2 cellular contexts compared by ENCODE assay signal in the genomic region with DNA sequence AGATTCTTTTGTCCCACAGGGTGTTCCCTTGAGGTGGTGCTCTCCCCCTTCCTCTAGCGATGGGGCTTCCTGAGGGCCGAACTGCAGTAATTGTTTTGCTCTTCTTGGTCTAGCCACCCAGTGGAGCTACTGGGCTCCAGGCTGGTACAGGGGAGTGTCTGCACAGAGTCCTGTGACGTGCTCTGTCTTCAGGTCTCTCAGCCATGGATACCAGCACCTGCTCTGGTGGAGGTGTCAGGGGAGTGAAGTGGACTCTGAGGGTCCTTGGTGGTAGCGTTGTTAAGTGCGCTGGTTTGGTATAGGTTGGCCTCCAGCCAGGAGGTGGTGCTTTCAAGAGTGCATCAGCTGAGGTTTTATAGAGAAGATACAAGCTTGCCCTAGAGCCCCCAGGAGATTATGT.
TF ChIP-seq lines count a peak whose summit lies in the region.

No MANE protein-coding gene starts in this region.

TF ChIP-seq in HepG2, 621 proteins besides CTCF, POLR2A, EP300 and RAD21 (continues in another document):
- TF ChIP-seq, protein P1, sequence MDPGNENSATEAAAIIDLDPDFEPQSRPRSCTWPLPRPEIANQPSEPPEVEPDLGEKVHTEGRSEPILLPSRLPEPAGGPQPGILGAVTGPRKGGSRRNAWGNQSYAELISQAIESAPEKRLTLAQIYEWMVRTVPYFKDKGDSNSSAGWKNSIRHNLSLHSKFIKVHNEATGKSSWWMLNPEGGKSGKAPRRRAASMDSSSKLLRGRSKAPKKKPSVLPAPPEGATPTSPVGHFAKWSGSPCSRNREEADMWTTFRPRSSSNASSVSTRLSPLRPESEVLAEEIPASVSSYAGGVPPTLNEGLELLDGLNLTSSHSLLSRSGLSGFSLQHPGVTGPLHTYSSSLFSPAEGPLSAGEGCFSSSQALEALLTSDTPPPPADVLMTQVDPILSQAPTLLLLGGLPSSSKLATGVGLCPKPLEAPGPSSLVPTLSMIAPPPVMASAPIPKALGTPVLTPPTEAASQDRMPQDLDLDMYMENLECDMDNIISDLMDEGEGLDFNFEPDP (CRISPR knock-in tag; conservative IDR thresholded peaks at IDR 0.05) = no peak
- TF ChIP-seq XRCC5 (optimal IDR thresholded peaks at IDR 0.05; ENCODE audit: low read length) (no peak), ZNF788 (CRISPR knock-in tag; IDR thresholded peaks at IDR 0.05; ENCODE audit: borderline replicate concordance) (no peak), ARID3A (IDR thresholded peaks at IDR 0.05; ENCODE audit: low read depth, low read length) (no peak), ATF1 (CRISPR knock-in tag; IDR thresholded peaks at IDR 0.05) (no peak), ZFP62 (CRISPR knock-in tag; IDR thresholded peaks at IDR 0.05) (no peak), TP53 (CRISPR knock-in tag; conservative IDR thresholded peaks at IDR 0.05) (no peak), CREB1 (IDR thresholded peaks at IDR 0.05) (no peak), CREB1 (CRISPR knock-in tag; IDR thresholded peaks at IDR 0.05) (no peak), SMYD3 (CRISPR knock-in tag; IDR thresholded peaks at IDR 0.05) (no peak), ZNF276 (CRISPR knock-in tag; IDR thresholded peaks at IDR 0.05; ENCODE audit: low read depth) (no peak), ZNF724P (CRISPR knock-in tag; IDR thresholded peaks at IDR 0.05; ENCODE audit: borderline replicate concordance) (no peak), ZNF138 (CRISPR knock-in tag; IDR thresholded peaks at IDR 0.05; ENCODE audit: low read depth) (no peak), PHF5A (CRISPR knock-in tag; IDR thresholded peaks at IDR 0.05; ENCODE audit: low read depth, unreplicated experiment) (no peak)
- TF ChIP-seq, protein P2, sequence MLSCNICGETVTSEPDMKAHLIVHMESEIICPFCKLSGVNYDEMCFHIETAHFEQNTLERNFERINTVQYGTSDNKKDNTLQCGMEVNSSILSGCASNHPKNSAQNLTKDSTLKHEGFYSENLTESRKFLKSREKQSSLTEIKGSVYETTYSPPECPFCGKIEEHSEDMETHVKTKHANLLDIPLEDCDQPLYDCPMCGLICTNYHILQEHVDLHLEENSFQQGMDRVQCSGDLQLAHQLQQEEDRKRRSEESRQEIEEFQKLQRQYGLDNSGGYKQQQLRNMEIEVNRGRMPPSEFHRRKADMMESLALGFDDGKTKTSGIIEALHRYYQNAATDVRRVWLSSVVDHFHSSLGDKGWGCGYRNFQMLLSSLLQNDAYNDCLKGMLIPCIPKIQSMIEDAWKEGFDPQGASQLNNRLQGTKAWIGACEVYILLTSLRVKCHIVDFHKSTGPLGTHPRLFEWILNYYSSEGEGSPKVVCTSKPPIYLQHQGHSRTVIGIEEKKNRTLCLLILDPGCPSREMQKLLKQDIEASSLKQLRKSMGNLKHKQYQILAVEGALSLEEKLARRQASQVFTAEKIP (CRISPR knock-in tag; IDR thresholded peaks at IDR 0.05; ENCODE audit: borderline replicate concordance) = no peak
- TF ChIP-seq, protein P3, sequence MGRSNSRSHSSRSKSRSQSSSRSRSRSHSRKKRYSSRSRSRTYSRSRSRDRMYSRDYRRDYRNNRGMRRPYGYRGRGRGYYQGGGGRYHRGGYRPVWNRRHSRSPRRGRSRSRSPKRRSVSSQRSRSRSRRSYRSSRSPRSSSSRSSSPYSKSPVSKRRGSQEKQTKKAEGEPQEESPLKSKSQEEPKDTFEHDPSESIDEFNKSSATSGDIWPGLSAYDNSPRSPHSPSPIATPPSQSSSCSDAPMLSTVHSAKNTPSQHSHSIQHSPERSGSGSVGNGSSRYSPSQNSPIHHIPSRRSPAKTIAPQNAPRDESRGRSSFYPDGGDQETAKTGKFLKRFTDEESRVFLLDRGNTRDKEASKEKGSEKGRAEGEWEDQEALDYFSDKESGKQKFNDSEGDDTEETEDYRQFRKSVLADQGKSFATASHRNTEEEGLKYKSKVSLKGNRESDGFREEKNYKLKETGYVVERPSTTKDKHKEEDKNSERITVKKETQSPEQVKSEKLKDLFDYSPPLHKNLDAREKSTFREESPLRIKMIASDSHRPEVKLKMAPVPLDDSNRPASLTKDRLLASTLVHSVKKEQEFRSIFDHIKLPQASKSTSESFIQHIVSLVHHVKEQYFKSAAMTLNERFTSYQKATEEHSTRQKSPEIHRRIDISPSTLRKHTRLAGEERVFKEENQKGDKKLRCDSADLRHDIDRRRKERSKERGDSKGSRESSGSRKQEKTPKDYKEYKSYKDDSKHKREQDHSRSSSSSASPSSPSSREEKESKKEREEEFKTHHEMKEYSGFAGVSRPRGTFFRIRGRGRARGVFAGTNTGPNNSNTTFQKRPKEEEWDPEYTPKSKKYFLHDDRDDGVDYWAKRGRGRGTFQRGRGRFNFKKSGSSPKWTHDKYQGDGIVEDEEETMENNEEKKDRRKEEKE (IDR thresholded peaks at IDR 0.05) = no peak

TF ChIP-seq in WTC11, 78 proteins besides CTCF, POLR2A, EP300 and RAD21:
- no peak for TF ChIP-seq FOXP4 (CRISPR knock-in tag; IDR thresholded peaks at IDR 0.05)
- TF ChIP-seq RELA (CRISPR knock-in tag; IDR thresholded peaks at IDR 0.05; ENCODE audit: borderline replicate concordance) = no peak
- no peak for TF ChIP-seq MYBL2 (CRISPR knock-in tag; IDR thresholded peaks at IDR 0.05)
- no peak for TF ChIP-seq ZNF138 (CRISPR knock-in tag; conservative IDR thresholded peaks at IDR 0.05)
- TF ChIP-seq ZBTB21 (CRISPR knock-in tag; IDR thresholded peaks at IDR 0.05; ENCODE audit: borderline replicate concordance) = 0 out of 2 replicates have a peak, but pooled peaks have one; percentile 24
- TF ChIP-seq FOXK1 (CRISPR knock-in tag; IDR thresholded peaks at IDR 0.05) = no peak
- no peak for TF ChIP-seq CREB1 (CRISPR knock-in tag; IDR thresholded peaks at IDR 0.05)
- no peak for TF ChIP-seq NFYB (CRISPR knock-in tag; conservative IDR thresholded peaks at IDR 0.05; ENCODE audit: low read depth)
